Comparison of ENCODE assay signal across 10 cellular contexts in the genomic region with DNA sequence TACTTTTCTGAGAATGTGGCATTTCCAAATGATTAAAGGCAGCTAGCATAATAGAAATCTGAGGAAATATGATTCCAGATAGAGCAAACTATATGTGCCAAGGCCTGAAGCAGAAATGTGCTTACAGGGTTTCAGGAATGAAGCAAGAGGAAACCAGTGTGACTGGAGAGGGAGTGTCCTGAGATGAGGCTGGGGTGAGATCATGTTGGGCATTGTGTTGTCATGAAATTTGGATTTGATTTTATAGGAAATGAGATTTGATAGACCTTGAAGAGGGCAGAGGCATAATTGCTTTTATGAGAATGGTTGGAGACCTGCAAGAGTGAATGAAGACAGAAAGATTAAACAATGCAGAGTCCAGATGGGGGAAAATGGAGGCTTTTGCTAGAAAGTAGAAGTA.
DNase-seq lines count a peak whose midpoint lies in the region; ATAC-seq and TF ChIP-seq lines count a peak whose summit lies in the region.
"Had no signal": no experiment of that assay in that cellular context is flagged by ENCODE, and none has a peak within 500 bp of the region (broad histone marks: within the 10 kb centered on the region; RNA-seq: fewer than 3 reads in every experiment).

No MANE protein-coding gene starts in this region.

- no peak for ATAC-seq in GM21737 (IDR thresholded peaks at IDR 0.05; ENCODE audit: unreplicated experiment)
- no peak for ATAC-seq in HG02642 (IDR thresholded peaks at IDR 0.05; ENCODE audit: poor library complexity, unreplicated experiment)

- H3K4me3 ChIP-seq in brain microvascular endothelial cell (ENCODE audit: low read depth, low read length), result no peak overlapping the region

- TF ChIP-seq CTCF in AG09319 (IDR thresholded peaks at IDR 0.05; ENCODE audit: low read depth, low read length), result no peak
- no peak for TF ChIP-seq CTCF in brain microvascular endothelial cell (IDR thresholded peaks at IDR 0.05; ENCODE audit: low read depth, low read length, missing control alignments)

- peak; percentile 73 for DNase-seq in AG09319 (ENCODE audit: extremely low read depth, low read depth)
- peak; percentile 95 for DNase-seq in LHCN-M2 (ENCODE audit: low read depth)
- peak; percentile 74 for DNase-seq in brain microvascular endothelial cell
- DNase-seq in lung microvascular endothelial cell (ENCODE audit: low read depth in 2 of 2), result peak; percentile 52 to 86
- no peak for DNase-seq in HUDEP-2 (lab: John Stamatoyannopoulos, UW; ENCODE audit: unreplicated experiment in 76 of 76)
- no peak for DNase-seq in NCI-H1694 treated with DMSO at 0.1 percent for 48 hours (lab: John Stamatoyannopoulos, UW)
- DNase-seq: GDM1, NCI-H510A had no signal

- no peaks in the 10 kb centered on the region for H3K27me3 ChIP-seq in brain microvascular endothelial cell (replicated peaks)

- H3K36me3 ChIP-seq in brain microvascular endothelial cell (replicated peaks), result no peaks in the 10 kb centered on the region

- in situ Hi-C loops in brain microvascular endothelial cell (cut with HindIII; ENCODE audit: low pct_ligation_motif_present, low sequenced_read_pairs), result no loop called here

- peak overlapping the region; percentile 83 for H3K27ac ChIP-seq in brain microvascular endothelial cell

Comparison
In these comparisons a context has a peak if more than half of its experiments do, and no peak if none do; other contexts are left out.
1. DNase-seq: peak in AG09319 (single experiment), LHCN-M2 (single experiment), brain microvascular endothelial cell (single experiment) and lung microvascular endothelial cell (2 of 2); none in HUDEP-2 (0 of 76) and NCI-H1694 treated with DMSO at 0.1 percent for 48 hours (single experiment).